ENCODE assay signal across 30 cellular contexts in genomic region chr20:52814371-52814770, GRCh38.
"Had no signal": no experiment of that assay in that cellular context is flagged by ENCODE, and none has a peak within 500 bp of the region (broad histone marks: within the 10 kb centered on the region; RNA-seq: fewer than 3 reads in every experiment).

No MANE protein-coding gene starts in this region.

- H3K36me3 ChIP-seq: esophagus muscularis mucosa, gastrocnemius medialis, heart left ventricle, WERI-Rb-1 had no signal

- H3K9me3 ChIP-seq: body of pancreas, esophagus muscularis mucosa, gastrocnemius medialis, heart left ventricle had no signal

- H3K27me3 ChIP-seq: body of pancreas, foreskin keratinocyte, gastrocnemius medialis had no signal

- H3K4me1 ChIP-seq: body of pancreas, esophagus muscularis mucosa, foreskin keratinocyte, gastrocnemius medialis had no signal

- FAIRE-seq: colon had no signal

- H3K4me3 ChIP-seq: body of pancreas, esophagus muscularis mucosa, gastrocnemius medialis, heart left ventricle had no signal

- DNase-seq: activated B cell treated with CpG ODN at 0.5 μM for 24 hours; activated CD4-positive, alpha-beta T cell treated with anti-CD3 and anti-CD28 coated beads for 48 hours; activated CD4-positive, alpha-beta T cell treated with anti-CD3 and anti-CD28 coated beads, Interleukin-2, amount 50 U/mL, for 1 hour; activated CD4-positive, alpha-beta T cell treated with anti-CD3 and anti-CD28 coated beads, Interleukin-2, amount 50 U/mL, for 48 hours; activated CD8-positive, alpha-beta memory T cell treated with anti-CD3 and anti-CD28 coated beads for 24 hours; activated CD8-positive, alpha-beta T cell treated with anti-CD3 and anti-CD28 coated beads for 36 hours; activated effector memory CD4-positive, alpha-beta T cell treated with Interleukin-2 at 50 U/mL for 16 hours; activated gamma-delta T cell treated with Interleukin-2 at 50 U/mL for 16 hours; activated naive CD4-positive, alpha-beta T cell treated with anti-CD3 and anti-CD28 coated beads, Interleukin-2, amount 50 U/mL, for 16 hours; activated naive CD4-positive, alpha-beta T cell treated with Interleukin-2 at 50 U/mL for 16 hours; activated T-cell treated with anti-CD3 and anti-CD28 coated beads, Interleukin-2, amount 50 U/mL, for 4 hours; amniotic stem cell; aorta; body of pancreas; caudate nucleus; cortex of kidney; dermis blood vessel endothelial cell; effector CD4-positive, alpha-beta T cell; effector memory CD8-positive, alpha-beta T cell; erythroblast; foreskin keratinocyte; gastrocnemius medialis; glutamatergic neuron; heart left ventricle; T1000; WERI-Rb-1 had no signal

- ATAC-seq: activated CD4-positive, CD25-positive, alpha-beta regulatory T cell treated with anti-CD3 and anti-CD28 coated beads, Interleukin-2, amount 50 U/mL, for 24 hours; activated CD8-positive, alpha-beta T cell treated with anti-CD3 and anti-CD28 coated beads for 36 hours; activated T-cell treated with anti-CD3 and anti-CD28 coated beads, Interleukin-2, amount 50 U/mL, for 4 hours; activated T-helper 17 cell treated with anti-CD3 and anti-CD28 coated beads, Interleukin-2, amount 50 U/mL, for 72 hours; body of pancreas; effector memory CD8-positive, alpha-beta T cell; foreskin keratinocyte; gastrocnemius medialis; heart left ventricle had no signal

- H3K27ac ChIP-seq: body of pancreas, esophagus muscularis mucosa, foreskin keratinocyte, gastrocnemius medialis, heart left ventricle, WERI-Rb-1 had no signal
